In genomic region chr19:52453324-52454094, GRCh38 we compare ENCODE assay signal across 8 cellular contexts. TPM values are rescaled to one million over a fixed set of nuclear protein-coding genes. Genes with fewer than 3 reads are reported as not detected.
DNase-seq lines count a peak whose midpoint lies in the region; ATAC-seq and TF ChIP-seq lines count a peak whose summit lies in the region.

TSS of gene ZNF578 (plus strand) at chr19:52453553. CDS start at chr19:52501846, 48,293 bp downstream.

- peak within 1 kb of the TSS; percentile 94 for H3K4me3 ChIP-seq in NT2/D1 (ENCODE audit: insufficient read length, low read depth)

- TF ChIP-seq CTCF in foreskin keratinocyte (conservative IDR thresholded peaks at IDR 0.05) (no peak), omental fat pad (IDR thresholded peaks at IDR 0.05) (no peak)

- ATAC-seq in foreskin keratinocyte (peak; percentile 76), omental fat pad (ENCODE audit: low FRiP score) (peak; percentile 73), HG03520 (IDR thresholded peaks at IDR 0.05; ENCODE audit: unreplicated experiment) (no peak)

- H3K4me1 ChIP-seq in NT2/D1 (ENCODE audit: insufficient read depth, insufficient read length) (no peaks in the 10 kb centered on the region), foreskin keratinocyte (no peaks in the 10 kb centered on the region)

- peak within 1 kb of the TSS; percentile 80 for H3K9ac ChIP-seq in NT2/D1 (ENCODE audit: insufficient read length, low read depth)

- H3K27me3 ChIP-seq in NT2/D1 (ENCODE audit: insufficient read depth, insufficient read length), result no peaks in the 10 kb centered on the region
- no peaks in the 10 kb centered on the region for H3K27me3 ChIP-seq in foreskin keratinocyte

- no peak within 1 kb of the TSS for H3K27ac ChIP-seq in foreskin keratinocyte

- DNase-seq in D341Med (ENCODE audit: low spot score) (peak; percentile 90), NT2/D1 (ENCODE audit: low read depth, low spot score) (peak; percentile 89), activated gamma-delta T cell (lab: John Stamatoyannopoulos, UW) (peak; percentile 19), foreskin keratinocyte (peak; percentile 61 to 80), omental fat pad (ENCODE audit: low spot score) (peak; percentile 35), stromal cell of bone marrow (ENCODE audit: low read depth) (peak; percentile 72), GDM1 (lab: John Stamatoyannopoulos, UW) (no peak)

- peaks cover 40% of the 10 kb centered on the region for H3K9me3 ChIP-seq in NT2/D1 (ENCODE audit: insufficient read depth, low read length)

- peaks cover 41% of the 10 kb centered on the region for H3K36me3 ChIP-seq in NT2/D1 (ENCODE audit: insufficient read depth, insufficient read length, low read length)

RNA-seq across cellular contexts. Expression of gene ZNF578, which starts in this region (rescaled TPM):
- total RNA-seq in foreskin keratinocyte, result 0.71 and 1.1 TPM in 2 replicates
- polyA plus RNA-seq in foreskin keratinocyte, result 0.12 and 0.36 TPM in 2 replicates
- total RNA-seq in omental fat pad, result 1 to 10 TPM in 2 of 4 donors, under 1 TPM in 2; 0.65 to 2.9 (median 1.5) TPM
